ENCODE assay signal across 1 cellular context in the genomic region with DNA sequence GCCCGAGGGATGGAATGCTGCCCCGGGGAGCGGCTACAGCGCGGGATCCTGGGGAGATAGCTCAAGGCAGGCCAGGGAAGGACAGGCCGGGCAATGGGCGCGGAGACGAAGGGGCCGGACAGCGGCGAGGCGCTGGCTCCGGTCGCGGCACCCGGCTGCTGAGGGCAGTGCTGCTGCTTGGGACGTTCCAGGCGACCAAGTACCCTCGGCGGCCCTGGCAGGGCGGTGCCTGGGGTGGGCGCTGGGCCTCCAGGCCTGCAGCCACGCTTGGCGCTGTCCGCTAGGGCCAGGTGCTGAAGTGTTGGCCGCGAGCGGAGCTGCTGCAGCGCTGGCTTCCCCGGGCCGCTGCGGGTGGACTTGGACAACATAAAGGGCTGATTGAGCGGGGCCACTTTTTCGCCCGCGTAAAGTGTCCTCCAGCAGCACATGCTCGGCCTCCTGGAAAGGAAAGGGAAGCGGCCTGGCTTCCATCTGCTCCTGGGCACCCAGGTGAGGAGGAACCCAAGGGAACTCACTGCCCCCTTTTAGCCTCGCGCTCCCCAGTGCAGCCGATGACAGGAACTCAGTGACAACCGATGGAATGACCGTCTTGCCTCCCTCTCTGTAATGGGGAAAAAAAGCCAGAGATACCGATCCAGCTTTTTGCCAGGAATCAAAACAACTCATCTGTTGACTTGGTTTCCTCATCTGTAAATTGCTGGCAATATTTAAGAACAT.
TF ChIP-seq lines count a peak whose summit lies in the region.

No MANE protein-coding gene starts in this region.

TF ChIP-seq in SK-N-SH, 30 proteins besides CTCF, POLR2A, EP300 and RAD21 (continued from another document):
- TF ChIP-seq, protein P1, sequence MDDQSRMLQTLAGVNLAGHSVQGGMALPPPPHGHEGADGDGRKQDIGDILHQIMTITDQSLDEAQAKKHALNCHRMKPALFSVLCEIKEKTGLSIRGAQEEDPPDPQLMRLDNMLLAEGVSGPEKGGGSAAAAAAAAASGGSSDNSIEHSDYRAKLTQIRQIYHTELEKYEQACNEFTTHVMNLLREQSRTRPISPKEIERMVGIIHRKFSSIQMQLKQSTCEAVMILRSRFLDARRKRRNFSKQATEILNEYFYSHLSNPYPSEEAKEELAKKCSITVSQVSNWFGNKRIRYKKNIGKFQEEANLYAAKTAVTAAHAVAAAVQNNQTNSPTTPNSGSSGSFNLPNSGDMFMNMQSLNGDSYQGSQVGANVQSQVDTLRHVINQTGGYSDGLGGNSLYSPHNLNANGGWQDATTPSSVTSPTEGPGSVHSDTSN (IDR thresholded peaks at IDR 0.05) = no peak
TF ChIP-seq in SK-N-SH: peak in this region for 1.
